Comparison of ENCODE assay signal across 17 cellular contexts in the genomic region with DNA sequence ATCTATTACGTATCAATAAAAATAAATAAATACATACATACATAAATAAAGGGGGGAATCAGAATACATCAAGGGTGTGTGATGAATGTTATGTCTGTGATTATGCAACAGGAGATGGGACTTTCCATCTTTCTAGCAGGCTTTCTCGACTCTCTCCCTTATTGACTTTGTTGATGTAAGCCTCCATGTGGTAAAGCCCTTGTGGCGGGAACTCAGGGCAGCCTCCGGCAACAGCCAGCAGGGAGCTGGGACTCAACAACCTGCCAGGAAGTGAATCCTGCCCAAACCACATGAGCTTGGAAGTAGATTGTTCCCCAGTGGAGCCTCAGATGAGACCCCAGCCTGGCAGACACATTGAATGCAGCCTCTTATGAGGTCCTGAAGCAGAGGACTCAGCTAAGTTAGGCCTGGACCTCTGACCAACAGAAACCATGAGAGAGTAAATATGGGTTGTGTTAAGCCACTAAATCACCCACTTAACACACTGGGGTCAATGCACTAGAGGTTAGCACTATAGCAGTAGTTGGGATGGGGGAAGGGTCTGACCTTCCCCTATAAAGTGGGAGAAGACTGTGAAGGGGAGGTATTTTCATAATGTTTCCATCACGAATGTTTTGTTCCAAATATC.
DNase-seq lines count a peak whose midpoint lies in the region; ATAC-seq lines count a peak whose summit lies in the region.
"Had no signal": no experiment of that assay in that cellular context is flagged by ENCODE, and none has a peak within 500 bp of the region (broad histone marks: within the 10 kb centered on the region; RNA-seq: fewer than 3 reads in every experiment).

No MANE protein-coding gene starts in this region.

- H3K27me3 Mint-ChIP-seq in activated T-cell treated with anti-CD3 and anti-CD28 coated beads, Interleukin-2, amount 50 U/mL, for 4 hours (ENCODE audit: low read depth), result peaks cover 9% of the 10 kb centered on the region

- no peak overlapping the region for H3K9ac ChIP-seq in mesendoderm (ENCODE audit: low read length)

- H3K27me3 ChIP-seq in mesendoderm (ENCODE audit: insufficient read depth, low read length, poor library complexity), result no peaks in the 10 kb centered on the region
- H3K27me3 ChIP-seq: spleen had no signal

- no peak overlapping the region for H3K56ac ChIP-seq in mesendoderm (ENCODE audit: low read length)

- no peak overlapping the region for H3K4ac ChIP-seq in mesendoderm (ENCODE audit: low read depth, low read length)

- no peaks in the 10 kb centered on the region for H3K4me1 ChIP-seq in mesendoderm (ENCODE audit: control insufficient read depth, low read depth, low read length)

- no peak overlapping the region for H3K18ac ChIP-seq in mesendoderm (ENCODE audit: low read length)

- no peak overlapping the region for H3K4me3 ChIP-seq in mesendoderm (ENCODE audit: low read length)
- H3K4me3 ChIP-seq: spleen had no signal

- H3K9me3 Mint-ChIP-seq in activated T-cell treated with anti-CD3 and anti-CD28 coated beads, Interleukin-2, amount 50 U/mL, for 4 hours, result peaks cover 7% of the 10 kb centered on the region

- H2BK120ac ChIP-seq in mesendoderm (ENCODE audit: low read depth, low read length), result no peak overlapping the region

- no peak overlapping the region for H2AK5ac ChIP-seq in mesendoderm (ENCODE audit: low read length)

- H4K8ac ChIP-seq in mesendoderm (ENCODE audit: low read depth, low read length), result no peak overlapping the region

- no peak overlapping the region for H2BK15ac ChIP-seq in mesendoderm (replicated peaks; ENCODE audit: low read depth)

- no peak overlapping the region for H3K4me2 ChIP-seq in mesendoderm (ENCODE audit: low read length)

- H3K79me2 ChIP-seq in mesendoderm (ENCODE audit: control insufficient read depth, insufficient read depth, low read length), result no peaks in the 10 kb centered on the region

- H2BK5ac ChIP-seq in mesendoderm (ENCODE audit: low read length), result no peak overlapping the region

- DNase-seq in EL (peak; percentile 36), RPMI7951 (ENCODE audit: low read depth) (peak; percentile 92), fibroblast of gingiva (ENCODE audit: low read depth) (peak; percentile 18), mesendoderm (peak; percentile 49), foreskin melanocyte (no peak), DMS 273 treated with DMSO at 0.1 percent for 48 hours (lab: John Stamatoyannopoulos, UW) (no peak)
- DNase-seq in activated T-cell treated with anti-CD3 and anti-CD28 coated beads, Interleukin-2, amount 50 U/mL, for 4 hours, result no peak
- DNase-seq: activated CD4-positive, alpha-beta T cell treated with anti-CD3 and anti-CD28 coated beads for 48 hours; DND-41; NCI-H2029; NCI-H748 treated with DMSO at 0.1 percent for 48 hours; nucleus accumbens; spleen; T-helper 2 cell had no signal

- no peak overlapping the region for H3K4me3 Mint-ChIP-seq in activated T-cell treated with anti-CD3 and anti-CD28 coated beads, Interleukin-2, amount 50 U/mL, for 4 hours
- H3K4me3 Mint-ChIP-seq: B cell had no signal

- H3K27ac ChIP-seq in mesendoderm (ENCODE audit: low read depth, low read length), result no peak overlapping the region
- H3K27ac ChIP-seq: spleen had no signal

- WGBS in mesendoderm (ENCODE audit: extremely low coverage, insufficient coverage, low lambda C conversion rate), result 100% methylated on average over 1 of the region's 5 CpGs

- no peak overlapping the region for H4K5ac ChIP-seq in mesendoderm (ENCODE audit: low read length)

- H3K23ac ChIP-seq in mesendoderm (ENCODE audit: low read length), result no peak overlapping the region

- H3K4me1 Mint-ChIP-seq in activated T-cell treated with anti-CD3 and anti-CD28 coated beads, Interleukin-2, amount 50 U/mL, for 4 hours (ENCODE audit: low read depth), result no peaks in the 10 kb centered on the region
- H3K4me1 Mint-ChIP-seq: B cell had no signal

- H3K79me1 ChIP-seq in mesendoderm (ENCODE audit: low read length), result no peaks in the 10 kb centered on the region

- H3K36me3 ChIP-seq in mesendoderm (ENCODE audit: control insufficient read depth, insufficient read depth, low read length), result no peaks in the 10 kb centered on the region
- H3K36me3 ChIP-seq: spleen had no signal

- no peaks in the 10 kb centered on the region for H3K36me3 Mint-ChIP-seq in activated T-cell treated with anti-CD3 and anti-CD28 coated beads, Interleukin-2, amount 50 U/mL, for 4 hours (ENCODE audit: insufficient read depth)
- H3K36me3 Mint-ChIP-seq: activated naive CD4-positive, alpha-beta T cell treated with anti-CD3 and anti-CD28 coated beads, Interleukin-2, amount 50 U/mL, for 72 hours had no signal

- ATAC-seq in HG02610 (IDR thresholded peaks at IDR 0.05; ENCODE audit: unreplicated experiment), result no peak
- ATAC-seq in activated T-cell treated with anti-CD3 and anti-CD28 coated beads, Interleukin-2, amount 50 U/mL, for 4 hours, result no peak
- ATAC-seq: activated naive CD4-positive, alpha-beta T cell treated with anti-CD3 and anti-CD28 coated beads, Interleukin-2, amount 50 U/mL, for 72 hours had no signal

Comparison
In these comparisons a context has a peak if more than half of its experiments do, and no peak if none do; other contexts are left out.
1. DNase-seq: peak in EL (single experiment), RPMI7951 (single experiment), fibroblast of gingiva (single experiment) and mesendoderm (single experiment); none in foreskin melanocyte (single experiment), DMS 273 treated with DMSO at 0.1 percent for 48 hours (single experiment) and activated T-cell treated with anti-CD3 and anti-CD28 coated beads, Interleukin-2, amount 50 U/mL, for 4 hours (single experiment).